ENCODE assay signal across 9 cellular contexts in genomic region chr3:38646630-38647029, GRCh38. TPM values are rescaled to one million over a fixed set of nuclear protein-coding genes. Genes with fewer than 3 reads are reported as not detected.
DNase-seq lines count a peak whose midpoint lies in the region; ATAC-seq and TF ChIP-seq lines count a peak whose summit lies in the region.
"Had no signal": no experiment of that assay in that cellular context is flagged by ENCODE, and none has a peak within 500 bp of the region (broad histone marks: within the 10 kb centered on the region; RNA-seq: fewer than 3 reads in every experiment).

No MANE protein-coding gene starts in this region.

- H3K4me3 ChIP-seq in AG04449 (ENCODE audit: low read depth, low read length) (no peak overlapping the region), OCI-LY7 (ENCODE audit: low read depth, low read length, poor library complexity, severe bottlenecking) (no peak overlapping the region), fibroblast of mammary gland (ENCODE audit: control insufficient read depth, low read depth, low read length) (no peak overlapping the region)
- H3K4me3 ChIP-seq: vagina had no signal

- no peaks in the 10 kb centered on the region for H3K9me2 ChIP-seq in OCI-LY7 (ENCODE audit: insufficient read depth, low read length)

- DNase-seq in AG04449 (ENCODE audit: low read depth, low spot score) (no peak), GM10248 (ENCODE audit: extremely low spot score) (no peak), OCI-LY7 (ENCODE audit: low spot score) (peak; percentile 47), fibroblast of mammary gland (ENCODE audit: low read depth) (peak; percentile 30), NCI-H1436 (lab: John Stamatoyannopoulos, UW) (no peak), NCI-H1092 treated with DMSO at 0.1 percent for 48 hours (lab: John Stamatoyannopoulos, UW) (no peak)

- H2AFZ ChIP-seq in OCI-LY7 (ENCODE audit: low read length) = no peak overlapping the region

- no peak overlapping the region for H3K27ac ChIP-seq in OCI-LY7 (ENCODE audit: low read depth, low read length, poor library complexity, severe bottlenecking)
- H3K27ac ChIP-seq: vagina had no signal

- ATAC-seq in GM18868 (IDR thresholded peaks at IDR 0.05; ENCODE audit: unreplicated experiment) (no peak), HG02610 (IDR thresholded peaks at IDR 0.05; ENCODE audit: unreplicated experiment) (no peak)

- CTCF ChIA-PET in AG04449 (lab: Yijun Ruan, JAX) = interaction anchor here (0.7 to 3.0 kb wide), 14 partner anchors 9 to 384 kb away, joined by 3 to 13 read pairs (median 5); partner anchors contain the start of gene EXOG
- CTCF ChIA-PET in GM10248 (lab: Yijun Ruan, JAX) = interaction anchor here (0.9 to 2.7 kb wide), 18 partner anchors 10 to 641 kb away, joined by 3 to 22 read pairs (median 4); no protein-coding TSS in a partner anchor
- CTCF ChIA-PET in OCI-LY7 (lab: Charles Lee; ENCODE audit: unreplicated experiment) = no interaction called here

- intact Hi-C loops in OCI-LY7 (cut with micrococcal nuclease; ENCODE audit: unreplicated experiment) = no loop called here

- POLR2A ChIA-PET in AG04449 (lab: Yijun Ruan, JAX) = no interaction called here
- POLR2A ChIA-PET in GM10248 (lab: Yijun Ruan, JAX) = no interaction called here
- POLR2A ChIA-PET in OCI-LY7 (lab: Charles Lee) = no interaction called here

- H3K4me1 ChIP-seq in OCI-LY7 (ENCODE audit: insufficient read depth, low read length, poor library complexity, severe bottlenecking) = no peaks in the 10 kb centered on the region

- no peaks in the 10 kb centered on the region for H3K36me3 ChIP-seq in OCI-LY7 (ENCODE audit: insufficient read depth, low read length)
- H3K36me3 ChIP-seq: vagina had no signal

- H3K79me2 ChIP-seq in OCI-LY7 (ENCODE audit: insufficient read depth, low read depth, low read length) = no peaks in the 10 kb centered on the region

- no peak overlapping the region for H3K4me2 ChIP-seq in OCI-LY7 (ENCODE audit: low read length)

- TF ChIP-seq CTCF in AG04449 (IDR thresholded peaks at IDR 0.05; ENCODE audit: insufficient read depth, low read length, missing control alignments) (peak; percentile 29), GM10248 (IDR thresholded peaks at IDR 0.05; ENCODE audit: control extremely low read depth, extremely low read depth, low read depth, missing control alignments) (peak; percentile 61), OCI-LY7 (conservative IDR thresholded peaks at IDR 0.05; ENCODE audit: low read length) (peak; percentile 78), fibroblast of mammary gland (conservative IDR thresholded peaks at IDR 0.05; ENCODE audit: control insufficient read depth, insufficient read depth, low read depth, low read length) (peak; percentile 33)

- no peaks in the 10 kb centered on the region for H4K20me1 ChIP-seq in OCI-LY7 (ENCODE audit: insufficient read depth, low read length)

- H3K9me3 ChIP-seq in OCI-LY7 (ENCODE audit: low read length) = no peaks in the 10 kb centered on the region
- H3K9me3 ChIP-seq: vagina had no signal

- no TSS peak for BruUV-seq in OCI-LY7 (replicated peaks; lab: Mats Ljungman, UMichigan)

RNA-seq across cellular contexts. Expression of gene SCN5A, which starts 2.9 kb away (rescaled TPM):
- not detected in 2 replicates for total RNA-seq in OCI-LY7 (2014; rRNA removed; shearing (Covaris generic))
- not detected in 2 replicates for total RNA-seq in OCI-LY7 (2022)

Comparison
In these comparisons a context has a peak if more than half of its experiments do, and no peak if none do; other contexts are left out.
1. DNase-seq: peak in OCI-LY7 (single experiment) and fibroblast of mammary gland (single experiment); none in AG04449 (single experiment), GM10248 (single experiment), NCI-H1436 (single experiment) and NCI-H1092 treated with DMSO at 0.1 percent for 48 hours (single experiment).
2. Peak in every context shown above with its lines, with median percentiles within 50 percentile points of each other: CTCF ChIP-seq.